ENCODE assay signal across 8 cellular contexts in the genomic region with DNA sequence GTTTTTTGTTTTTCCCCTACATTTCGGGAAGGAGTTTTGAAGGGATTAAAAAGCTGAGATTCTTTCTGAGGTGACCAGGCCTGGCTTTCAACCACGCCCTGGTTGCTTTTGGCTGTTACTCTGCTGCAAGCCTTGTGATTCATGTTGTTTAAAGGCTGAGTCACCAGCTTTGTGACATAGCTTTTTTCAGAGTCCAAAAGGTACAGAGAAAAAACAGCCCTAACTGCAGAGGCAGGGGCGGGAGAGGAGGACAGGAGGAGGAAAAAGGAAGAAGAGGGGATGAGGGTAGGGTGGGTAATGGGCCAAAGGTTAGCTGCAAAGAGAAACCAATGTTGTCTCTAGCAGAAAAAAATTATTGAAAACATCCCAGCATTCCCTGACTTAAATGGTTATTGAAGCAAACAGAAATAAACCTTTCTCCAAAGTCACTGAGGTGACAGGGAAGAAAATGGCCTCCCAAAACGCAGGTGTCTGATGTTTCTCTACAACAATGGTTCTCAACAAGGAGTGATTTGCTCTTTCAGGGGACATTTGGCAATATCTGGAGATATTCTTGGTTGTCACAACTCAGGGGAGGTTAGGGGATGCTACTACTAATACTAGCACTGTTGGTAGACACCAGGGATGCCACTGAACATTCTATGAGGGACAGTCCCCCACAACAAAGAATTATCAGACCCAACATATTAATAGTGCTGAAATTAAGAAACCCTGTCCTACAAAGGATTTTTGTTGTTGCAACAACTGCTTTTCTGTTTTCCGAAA. TPM values are rescaled to one million over a fixed set of nuclear protein-coding genes. Genes with fewer than 3 reads are reported as not detected.
DNase-seq lines count a peak whose midpoint lies in the region; ATAC-seq and TF ChIP-seq lines count a peak whose summit lies in the region.

No MANE protein-coding gene starts in this region.

- peaks cover 6% of the 10 kb centered on the region; the same call in 1 of the 2 replicates for H3K9me3 ChIP-seq in AG04450 (ENCODE audit: control insufficient read depth, insufficient read depth, low read length)
- no peaks in the 10 kb centered on the region for H3K9me3 ChIP-seq in IMR-90 (ENCODE audit: control insufficient read depth, insufficient read depth, low read length)

- peak overlapping the region; percentile 100 for H2BK120ac ChIP-seq in IMR-90 (ENCODE audit: low read depth, low read length)

- peak overlapping the region; percentile 60 for H4K5ac ChIP-seq in IMR-90 (ENCODE audit: low read depth, low read length)

- DNase-seq in AG04450 (ENCODE audit: low read depth, low spot score) = no peak
- peak; percentile 93 for DNase-seq in IMR-90
- peak; percentile 44 for DNase-seq in activated naive CD8-positive, alpha-beta T cell treated with anti-CD3 and anti-CD28 coated beads for 36 hours
- DNase-seq in left cardiac atrium = peak; percentile 82
- DNase-seq in renal cortical epithelial cell (ENCODE audit: low read depth) = peak; percentile 97
- no peak for DNase-seq in GM10248 (ENCODE audit: extremely low spot score)
- no peak for DNase-seq in MV-4-11 (lab: John Stamatoyannopoulos, UW)

- peaks cover 0 to 30% of the 10 kb centered on the region in 2 experiments; a peak in 2 of 4 replicates for H3K79me1 ChIP-seq in IMR-90 (ENCODE audit: low read depth in 1 of 2, low read length in 2 of 2)

- H3K4me1 Mint-ChIP-seq in activated naive CD8-positive, alpha-beta T cell treated with anti-CD3 and anti-CD28 coated beads for 36 hours = peaks cover 76% of the 10 kb centered on the region

- H3K23ac ChIP-seq in IMR-90 (ENCODE audit: low read depth, low read length) = peak overlapping the region; percentile 100

- peak overlapping the region; percentile 47 to 85 for H4K8ac ChIP-seq in IMR-90 (ENCODE audit: low read depth in 2 of 2, low read length in 2 of 2)

- no peak overlapping the region for H2AFZ ChIP-seq in IMR-90 (replicated peaks; ENCODE audit: low read length, poor library complexity)

- TF ChIP-seq POLR2A in IMR-90 (IDR thresholded peaks at IDR 0.05; ENCODE audit: low read depth, low read length) = no peak; the same call in none of the 2 replicates

- POLR2A ChIA-PET in AG04450 (lab: Yijun Ruan, JAX) = interaction anchor here (0.6 to 4.4 kb wide), 5 partner anchors 9 to 53 kb away, joined by 3 to 39 read pairs (median 7); a partner anchor contains a TSS
- POLR2A ChIA-PET in IMR-90 (lab: Charles Lee; ENCODE audit: unreplicated experiment) = interaction anchor here (0.5 to 1.6 kb wide), 8 partner anchors 11 to 1285 kb away, joined by 3 to 12 read pairs (median 6); no protein-coding TSS in a partner anchor
- POLR2A ChIA-PET in GM10248 (lab: Yijun Ruan, JAX) = interaction anchor here (0.6 to 1.6 kb wide), 5 partner anchors 8 to 231 kb away, joined by 3 to 9 read pairs (median 3); no protein-coding TSS in a partner anchor

- H2BK5ac ChIP-seq in IMR-90 (ENCODE audit: low read depth, low read length, poor library complexity, severe bottlenecking) = peak overlapping the region; percentile 99

- BruUV-seq in IMR-90 (replicated peaks; lab: Mats Ljungman, UMichigan) = no TSS peak

- peak overlapping the region; percentile 82 for H3K14ac ChIP-seq in IMR-90 (replicated peaks; ENCODE audit: low read depth, low read length)

- peak overlapping the region; percentile 69 for H3K4me2 ChIP-seq in IMR-90 (ENCODE audit: low read depth, low read length)

- H3K4me3 Mint-ChIP-seq in activated naive CD8-positive, alpha-beta T cell treated with anti-CD3 and anti-CD28 coated beads for 36 hours = peak overlapping the region; percentile 72

- H3K4ac ChIP-seq in IMR-90 (ENCODE audit: low read depth, low read length) = peak overlapping the region; percentile 100

- peaks cover 15% of the 10 kb centered on the region for H3K9me1 ChIP-seq in IMR-90 (ENCODE audit: insufficient read depth, low read length)

- peak overlapping the region; percentile 92 for H2AK9ac ChIP-seq in IMR-90 (replicated peaks; ENCODE audit: low read depth, low read length, poor library complexity)

- TF ChIP-seq RAD21 in IMR-90 (IDR thresholded peaks at IDR 0.05; ENCODE audit: low read length) = no peak

- intact Hi-C loops in IMR-90 (cut with micrococcal nuclease) (no loop called here), left cardiac atrium (cut with DNase I) (no loop called here)

- TF ChIP-seq CTCF in AG04450 (IDR thresholded peaks at IDR 0.05; ENCODE audit: low read depth, low read length) (no peak), IMR-90 (conservative IDR thresholded peaks at IDR 0.05; ENCODE audit: low read depth, low read length) (no peak), GM10248 (IDR thresholded peaks at IDR 0.05; ENCODE audit: control extremely low read depth, extremely low read depth, low read depth, missing control alignments) (no peak)

- peak overlapping the region; percentile 100 for H3K4me3 ChIP-seq in AG04450 (ENCODE audit: low read depth, low read length)
- peak overlapping the region; percentile 0; the same call in 1 of the 2 replicates for H3K4me3 ChIP-seq in IMR-90 (ENCODE audit: insufficient read depth, low read depth, low read length)

- H2BK20ac ChIP-seq in IMR-90 (ENCODE audit: low read depth, low read length) = peak overlapping the region; percentile 86

- H3K27me3 Mint-ChIP-seq in activated naive CD8-positive, alpha-beta T cell treated with anti-CD3 and anti-CD28 coated beads for 36 hours = peaks cover 12% of the 10 kb centered on the region

- H3K27me3 ChIP-seq in AG04450 (ENCODE audit: control insufficient read depth, insufficient read depth, low read length) (no peaks in the 10 kb centered on the region), IMR-90 (ENCODE audit: control insufficient read depth, insufficient read depth, low read length) (no peaks in the 10 kb centered on the region)

- peaks cover 2% of the 10 kb centered on the region for H3K9me3 Mint-ChIP-seq in activated naive CD8-positive, alpha-beta T cell treated with anti-CD3 and anti-CD28 coated beads for 36 hours

- H3K36me3 Mint-ChIP-seq in activated naive CD8-positive, alpha-beta T cell treated with anti-CD3 and anti-CD28 coated beads for 36 hours = peaks cover 35% of the 10 kb centered on the region

- H2AK5ac ChIP-seq in IMR-90 (ENCODE audit: low read depth, low read length) = peak overlapping the region; percentile 75

- H3K36me3 ChIP-seq in IMR-90 (ENCODE audit: control insufficient read depth, insufficient read depth, low read length) = peaks cover 15% of the 10 kb centered on the region

- H4K91ac ChIP-seq in IMR-90 (ENCODE audit: insufficient read depth, low read depth, low read length) = peak overlapping the region; percentile 89

- H3K27ac ChIP-seq in AG04450 (ENCODE audit: low read depth, low read length) (peak overlapping the region; percentile 99), IMR-90 (ENCODE audit: insufficient read depth, low read length) (peak overlapping the region; percentile 88)

- peak overlapping the region; percentile 90 for H3K56ac ChIP-seq in IMR-90 (ENCODE audit: extremely low read depth, insufficient read depth, low read length)

- dilution Hi-C loops in IMR-90 (cut with HindIII; ENCODE audit: low sequenced_read_pairs, unreplicated experiment) = no loop called here

- WGBS in IMR-90 (ENCODE audit: extremely low coverage in 2 of 2, insufficient read length in 1 of 2), 2 experiments = no CpG with 5 or more reads among the region's 5 CpGs

- peaks cover 11% of the 10 kb centered on the region for H3K4me1 ChIP-seq in IMR-90 (ENCODE audit: control insufficient read depth, insufficient read depth, low read length)

- ATAC-seq in IMR-90 (ENCODE audit: low read depth) = peak; percentile 8
- ATAC-seq in left cardiac atrium = peak; percentile 8 to 62
- no peak for ATAC-seq in HG02852 (IDR thresholded peaks at IDR 0.05; ENCODE audit: unreplicated experiment)

- H3K9ac ChIP-seq in IMR-90 (ENCODE audit: low read depth, low read length) = peak overlapping the region; percentile 99

- peak overlapping the region; percentile 95 for H3K27ac Mint-ChIP-seq in activated naive CD8-positive, alpha-beta T cell treated with anti-CD3 and anti-CD28 coated beads for 36 hours

- CTCF ChIA-PET in AG04450 (lab: Charles Lee) = interaction anchor here (5.2 to 5.9 kb wide), 2 partner anchors 10 to 24 kb away, joined by 39 to 45 read pairs; no protein-coding TSS in a partner anchor
- CTCF ChIA-PET in IMR-90 (lab: Yijun Ruan, JAX) = interaction anchor here (0.6 to 3.9 kb wide), 3 partner anchors 10 to 23 kb away, joined by 3 to 25 read pairs (median 4); no protein-coding TSS in a partner anchor
- CTCF ChIA-PET in GM10248 (lab: Yijun Ruan, JAX) = interaction anchor here (6.9 to 14.4 kb wide), 2 partner anchors 10 to 21 kb away, joined by 53 to 193 read pairs; no protein-coding TSS in a partner anchor

- in situ Hi-C loops in IMR-90 (cut with MboI; ENCODE audit: low sequenced_read_pairs) = no loop called here

- H2BK15ac ChIP-seq in IMR-90 (ENCODE audit: low read depth, low read length) = peak overlapping the region; percentile 65

- peak overlapping the region; percentile 54 for H3K18ac ChIP-seq in IMR-90 (ENCODE audit: low read depth, low read length)

- H4K20me1 ChIP-seq in IMR-90 (ENCODE audit: insufficient read depth, low read length) = peaks cover 28% of the 10 kb centered on the region

TF ChIP-seq in IMR-90, 13 proteins besides CTCF, POLR2A, EP300 and RAD21 (continues in another document):
- TF ChIP-seq MAFK (IDR thresholded peaks at IDR 0.05; ENCODE audit: low read depth, low read length) = peak; percentile 58

RNA-seq across cellular contexts. Expression of a gene that starts 2.1 kb away (rescaled TPM):
- polyA plus RNA-seq in AG04450 (2011; rRNA removed) = 1,376 and 1,684 TPM in 2 replicates
- polyA minus RNA-seq in AG04450 (2011; rRNA and poly(A)+ RNA removed) = 815 and 985 TPM in 2 replicates
- 2,742 and 4,320 TPM in 2 replicates for total RNA-seq in IMR-90 (2012; rRNA removed)
- polyA plus RNA-seq in IMR-90 (2012; rRNA removed) = 2,042 and 2,259 TPM in 2 replicates
- 1,014 and 1,274 TPM in 2 replicates for polyA plus RNA-seq in IMR-90 (2012; cell fraction: cytosol; rRNA removed)
- polyA plus RNA-seq in IMR-90 (2012; cell fraction: nucleus; rRNA removed; ENCODE audit: low replicate concordance) = 915 and 1,106 TPM in 2 replicates
- 100 to 1,000 TPM; 927 to 944 TPM for total RNA-seq in activated naive CD8-positive, alpha-beta T cell treated with anti-CD3 and anti-CD28 coated beads for 36 hours
- total RNA-seq in left cardiac atrium = 1,000 to 10,000 TPM in 1 of 2 donors, 100 to 1,000 TPM in 1; 977 to 1,049 TPM
- 2,164 and 2,732 TPM in 2 replicates for total RNA-seq in renal cortical epithelial cell

RNA-seq across cellular contexts. Expression of a gene that starts 52.9 kb away (rescaled TPM):
- polyA plus RNA-seq in AG04450 (2011; rRNA removed) (10.3 and 17.9 TPM in 2 replicates), IMR-90 (2012; rRNA removed) (24.8 and 27.0 TPM in 2 replicates)
- polyA minus RNA-seq in AG04450 (2011; rRNA and poly(A)+ RNA removed) = 16.4 and 24.0 TPM in 2 replicates
- total RNA-seq in IMR-90 (2012; rRNA removed) (3.0 and 3.6 TPM in 2 replicates), left cardiac atrium (10 to 100 TPM; 26.2 to 31.3 TPM), renal cortical epithelial cell (5.2 and 10.0 TPM in 2 replicates)
- 20.5 and 47.8 TPM in 2 replicates for polyA plus RNA-seq in IMR-90 (2012; cell fraction: cytosol; rRNA removed)
- polyA plus RNA-seq in IMR-90 (2012; cell fraction: nucleus; rRNA removed; ENCODE audit: low replicate concordance) = 36.2 and 109 TPM in 2 replicates
- 10 to 100 TPM; 40.3 to 43.8 TPM for total RNA-seq in activated naive CD8-positive, alpha-beta T cell treated with anti-CD3 and anti-CD28 coated beads for 36 hours

Comparison
In these comparisons a context has a peak if more than half of its experiments do, and no peak if none do; other contexts are left out.
1. DNase-seq: peak in IMR-90 (single experiment), activated naive CD8-positive, alpha-beta T cell treated with anti-CD3 and anti-CD28 coated beads for 36 hours (single experiment), left cardiac atrium (single experiment) and renal cortical epithelial cell (single experiment); none in AG04450 (single experiment), GM10248 (single experiment) and MV-4-11 (single experiment).